ENCODE assay signal across 8 cellular contexts in genomic region chr1:78045850-78046778, GRCh38. TPM values are rescaled to one million over a fixed set of nuclear protein-coding genes. Genes with fewer than 3 reads are reported as not detected.
DNase-seq lines count a peak whose midpoint lies in the region; ATAC-seq and TF ChIP-seq lines count a peak whose summit lies in the region.

Gene GIPC2, plus strand, starts transcription at chr1:78045966. Its CDS starts 129 bp downstream, at chr1:78046095.

- no peak within 1 kb of the TSS for H3K27ac ChIP-seq in muscle layer of colon (ENCODE audit: low read depth, low read length)
- H3K27ac ChIP-seq in thymus (ENCODE audit: low read depth): no peak within 1 kb of the TSS

- peak within 1 kb of the TSS; percentile 13 for H3K9ac ChIP-seq in muscle layer of colon (ENCODE audit: low read length)

- DNase-seq in activated CD4-positive, alpha-beta T cell treated with anti-CD3 and anti-CD28 coated beads for 24 hours (ENCODE audit: low read depth in 2 of 2): peak; percentile 12 to 15
- DNase-seq in activated CD4-positive, alpha-beta T cell treated with anti-CD3 and anti-CD28 coated beads for 1 hour: no peak
- DNase-seq in activated CD4-positive, alpha-beta T cell treated with anti-CD3 and anti-CD28 coated beads for 4 hours: peak; percentile 5 to 8
- DNase-seq in epithelial cell of proximal tubule (ENCODE audit: low read depth): no peak
- no peak for DNase-seq in effector CD8-positive, alpha-beta T cell (lab: John Stamatoyannopoulos, UW)

- peaks cover 12 to 16% of the 10 kb centered on the region in 2 donors for H3K27me3 ChIP-seq in muscle layer of colon (ENCODE audit: control insufficient read depth in 1 of 2, insufficient read depth in 2 of 2, low read length in 2 of 2)
- H3K27me3 ChIP-seq in thymus (ENCODE audit: control insufficient read depth, insufficient read depth): peaks cover 40% of the 10 kb centered on the region

- H3K4me1 ChIP-seq in muscle layer of colon (ENCODE audit: insufficient read depth, low read length): no peaks in the 10 kb centered on the region
- H3K4me1 ChIP-seq in thymus (ENCODE audit: control insufficient read depth, insufficient read depth, low read length): peaks cover 11% of the 10 kb centered on the region

- H3K9me3 ChIP-seq in muscle layer of colon (ENCODE audit: low read length) (no peaks in the 10 kb centered on the region), thymus (ENCODE audit: control insufficient read depth) (no peaks in the 10 kb centered on the region)

- 5% methylated on average over 91 of the region's 91 CpGs for WGBS in thymus

- TF ChIP-seq CTCF in epithelial cell of proximal tubule (conservative IDR thresholded peaks at IDR 0.05; ENCODE audit: low read depth, low read length): no peak

- H3K4me3 ChIP-seq in epithelial cell of proximal tubule (ENCODE audit: low read depth, low read length) (peak within 1 kb of the TSS; percentile 63), muscle layer of colon (ENCODE audit: low read depth in 1 of 2, low read length in 2 of 2) (peak within 1 kb of the TSS; percentile 68 to 70), thymus (ENCODE audit: low read length) (peak within 1 kb of the TSS; percentile 51)

- no peaks in the 10 kb centered on the region for H3K36me3 ChIP-seq in muscle layer of colon (ENCODE audit: insufficient read depth, low read length)
- H3K36me3 ChIP-seq in thymus (ENCODE audit: control insufficient read depth, insufficient read depth): no peaks in the 10 kb centered on the region

- no peak for ATAC-seq in GM18858 (IDR thresholded peaks at IDR 0.05; ENCODE audit: unreplicated experiment)

RNA-seq across cellular contexts. Expression of gene GIPC2, which starts in this region (rescaled TPM):
- 1.4 and 1.5 TPM in 2 replicates for total RNA-seq in epithelial cell of proximal tubule
- 1.3 TPM for polyA plus RNA-seq in thymus

Comparison
In these comparisons a context has a peak if more than half of its experiments do, and no peak if none do; other contexts are left out.
1. DNase-seq: peak in activated CD4-positive, alpha-beta T cell treated with anti-CD3 and anti-CD28 coated beads for 24 hours (2 of 2) and activated CD4-positive, alpha-beta T cell treated with anti-CD3 and anti-CD28 coated beads for 4 hours (2 of 2); none in activated CD4-positive, alpha-beta T cell treated with anti-CD3 and anti-CD28 coated beads for 1 hour (single experiment), epithelial cell of proximal tubule (single experiment) and effector CD8-positive, alpha-beta T cell (single experiment).
2. Peak in every context shown above with its lines, with median percentiles within 50 percentile points of each other: H3K4me3 ChIP-seq.